ENCODE assay signal across 16 cellular contexts in genomic region chr7:106018566-106019338, GRCh38.
"Had no signal": no experiment of that assay in that cellular context is flagged by ENCODE, and none has a peak within 500 bp of the region (broad histone marks: within the 10 kb centered on the region; RNA-seq: fewer than 3 reads in every experiment).

No MANE protein-coding gene starts in this region.

- ATAC-seq: activated T-cell treated with anti-CD3 and anti-CD28 coated beads, Interleukin-2, amount 50 U/mL, for 4 hours; gastrocnemius medialis; heart right ventricle; left ventricle myocardium superior; stimulated activated effector memory CD8-positive, alpha-beta T cell treated with anti-CD3 and anti-CD28 coated beads, Interleukin-12 subunit alpha, Interleukin-12 subunit beta, amount 100 ng/mL, for 72 hours had no signal

- H3K36me3 ChIP-seq: gastrocnemius medialis, heart right ventricle, thyroid gland, uterus had no signal

- DNase-seq: activated CD4-positive, alpha-beta memory T cell treated with anti-CD3 and anti-CD28 coated beads for 36 hours; activated CD4-positive, alpha-beta T cell treated with anti-CD3 and anti-CD28 coated beads for 1 hour; activated effector memory CD4-positive, alpha-beta T cell treated with anti-CD3 and anti-CD28 coated beads, Interleukin-2, amount 50 U/mL, for 16 hours; activated naive CD8-positive, alpha-beta T cell treated with anti-CD3 and anti-CD28 coated beads, Interleukin-2, amount 10 ng/mL, durations not matched to agents 7 days and 5 days; activated T-cell treated with anti-CD3 and anti-CD28 coated beads, Interleukin-2, amount 50 U/mL, for 4 hours; anterior cingulate cortex; gastrocnemius medialis; heart right ventricle; kidney; left ventricle myocardium superior; mesendoderm; posterior cingulate gyrus; thyroid gland; uterus had no signal

- H3K36me3 Mint-ChIP-seq: activated CD4-positive, alpha-beta memory T cell treated with anti-CD3 and anti-CD28 coated beads for 36 hours; activated naive CD8-positive, alpha-beta T cell treated with anti-CD3 and anti-CD28 coated beads, Interleukin-2, amount 10 ng/mL, durations not matched to agents 7 days and 5 days; stimulated activated effector memory CD8-positive, alpha-beta T cell treated with anti-CD3 and anti-CD28 coated beads, Interleukin-12 subunit alpha, Interleukin-12 subunit beta, amount 100 ng/mL, for 72 hours had no signal

- H3K4me2 ChIP-seq: smooth muscle cell had no signal

- H3K27ac Mint-ChIP-seq: activated CD4-positive, alpha-beta memory T cell treated with anti-CD3 and anti-CD28 coated beads for 36 hours; activated naive CD8-positive, alpha-beta T cell treated with anti-CD3 and anti-CD28 coated beads, Interleukin-2, amount 10 ng/mL, durations not matched to agents 7 days and 5 days; stimulated activated effector memory CD8-positive, alpha-beta T cell treated with anti-CD3 and anti-CD28 coated beads, Interleukin-12 subunit alpha, Interleukin-12 subunit beta, amount 100 ng/mL, for 72 hours had no signal

- H3K4me3 Mint-ChIP-seq: activated CD4-positive, alpha-beta memory T cell treated with anti-CD3 and anti-CD28 coated beads for 36 hours; activated naive CD8-positive, alpha-beta T cell treated with anti-CD3 and anti-CD28 coated beads, Interleukin-2, amount 10 ng/mL, durations not matched to agents 7 days and 5 days; activated T-cell treated with anti-CD3 and anti-CD28 coated beads, Interleukin-2, amount 50 U/mL, for 4 hours; stimulated activated effector memory CD8-positive, alpha-beta T cell treated with anti-CD3 and anti-CD28 coated beads, Interleukin-12 subunit alpha, Interleukin-12 subunit beta, amount 100 ng/mL, for 72 hours had no signal

- H3K27me3 Mint-ChIP-seq: activated CD4-positive, alpha-beta memory T cell treated with anti-CD3 and anti-CD28 coated beads for 36 hours had no signal

- H3K9me3 ChIP-seq: gastrocnemius medialis, heart right ventricle, thyroid gland, uterus had no signal

- H3K27ac ChIP-seq: gastrocnemius medialis, heart right ventricle, thyroid gland, uterus had no signal

- H3K4me3 ChIP-seq: gastrocnemius medialis, heart right ventricle, smooth muscle cell, thyroid gland, uterus had no signal

- H3K4me1 ChIP-seq: gastrocnemius medialis, heart right ventricle had no signal

- H3K27me3 ChIP-seq: gastrocnemius medialis, heart right ventricle, thyroid gland, uterus had no signal
